In genomic region chr22:20509344-20510047, GRCh38 we compare ENCODE assay signal across 8 cellular contexts. TPM values are rescaled to one million over a fixed set of nuclear protein-coding genes. Genes with fewer than 3 reads are reported as not detected.
DNase-seq lines count a peak whose midpoint lies in the region; ATAC-seq, FAIRE-seq and TF ChIP-seq lines count a peak whose summit lies in the region.

No MANE protein-coding gene starts in this region.

- H3K9me3 ChIP-seq in CD4-positive, alpha-beta memory T cell (ENCODE audit: control insufficient read depth in 1 of 2, low read length in 2 of 2) = no peaks in the 10 kb centered on the region

- H3K27me3 ChIP-seq in CD4-positive, alpha-beta memory T cell (ENCODE audit: insufficient read depth, low read length) = no peaks in the 10 kb centered on the region

- peak overlapping the region; percentile 45 to 51 for H3K4me3 ChIP-seq in CD4-positive, alpha-beta memory T cell (ENCODE audit: low read length in 2 of 2)

- intact Hi-C loops in CD4-positive, alpha-beta memory T cell (cut with micrococcal nuclease) = no loop called here
- intact Hi-C loops in activated CD4-positive, alpha-beta T cell treated with anti-CD3 and anti-CD28 coated beads, Interleukin-2, amount 10 ng/mL, durations not matched to agents 24 days and 14 days (cut with micrococcal nuclease) = loop anchor here (2.0 to 5.0 kb wide), 4 partner anchors 13 to 392 kb away; partner anchors contain the start of genes RANBP1 and TRMT2A

- CTCF ChIA-PET in CD4-positive, alpha-beta memory T cell (lab: Charles Lee; ENCODE audit: partially characterized antibody) = interaction anchor here (1.2 to 11.7 kb wide), 6 partner anchors 40 to 97 kb away, joined by 3 to 154 read pairs (median 6); no protein-coding TSS in a partner anchor

- peak overlapping the region; percentile 93 to 99 (median 97) for H3K4me3 Mint-ChIP-seq in CD4-positive, alpha-beta memory T cell
- peak overlapping the region; percentile 96 for H3K4me3 Mint-ChIP-seq in activated CD4-positive, alpha-beta T cell treated with anti-CD3 and anti-CD28 coated beads, Interleukin-2, amount 10 ng/mL, durations not matched to agents 24 days and 14 days
- H3K4me3 Mint-ChIP-seq in mesothelial cell of epicardium = peak overlapping the region; percentile 83

- no peaks in the 10 kb centered on the region for H3K27me3 Mint-ChIP-seq in CD4-positive, alpha-beta memory T cell
- no peaks in the 10 kb centered on the region for H3K27me3 Mint-ChIP-seq in activated CD4-positive, alpha-beta T cell treated with anti-CD3 and anti-CD28 coated beads, Interleukin-2, amount 10 ng/mL, durations not matched to agents 24 days and 14 days
- no peaks in the 10 kb centered on the region for H3K27me3 Mint-ChIP-seq in mesothelial cell of epicardium (ENCODE audit: low read depth)

- peak overlapping the region; percentile 93 for H3K27ac ChIP-seq in CD4-positive, alpha-beta memory T cell (ENCODE audit: low read depth, low read length)

- H3K36me3 ChIP-seq in CD4-positive, alpha-beta memory T cell (ENCODE audit: insufficient read depth, low read length) = peaks cover 8% of the 10 kb centered on the region

- H3K27ac Mint-ChIP-seq in CD4-positive, alpha-beta memory T cell = peak overlapping the region; percentile 86 to 99 (median 96)
- peak overlapping the region; percentile 95 for H3K27ac Mint-ChIP-seq in activated CD4-positive, alpha-beta T cell treated with anti-CD3 and anti-CD28 coated beads, Interleukin-2, amount 10 ng/mL, durations not matched to agents 24 days and 14 days
- H3K27ac Mint-ChIP-seq in mesothelial cell of epicardium = peak overlapping the region; percentile 98

- ATAC-seq in HG03342 (IDR thresholded peaks at IDR 0.05; ENCODE audit: unreplicated experiment) = no peak

- FAIRE-seq in endometrium (lab: Jason Lieb, UNC) = peak; percentile 57

- peaks cover 50 to 72% (median 61%) of the 10 kb centered on the region in 4 donors for H3K4me1 Mint-ChIP-seq in CD4-positive, alpha-beta memory T cell
- H3K4me1 Mint-ChIP-seq in activated CD4-positive, alpha-beta T cell treated with anti-CD3 and anti-CD28 coated beads, Interleukin-2, amount 10 ng/mL, durations not matched to agents 24 days and 14 days = peaks cover 47% of the 10 kb centered on the region
- H3K4me1 Mint-ChIP-seq in mesothelial cell of epicardium = peaks cover 49% of the 10 kb centered on the region

- no peak for TF ChIP-seq CTCF in mesothelial cell of epicardium (IDR thresholded peaks at IDR 0.05; ENCODE audit: unreplicated experiment)

- H3K4me1 ChIP-seq in CD4-positive, alpha-beta memory T cell (ENCODE audit: insufficient read depth, low read length) = peaks cover 62% of the 10 kb centered on the region

- no peaks in the 10 kb centered on the region for H3K9me3 Mint-ChIP-seq in CD4-positive, alpha-beta memory T cell
- no peaks in the 10 kb centered on the region for H3K9me3 Mint-ChIP-seq in activated CD4-positive, alpha-beta T cell treated with anti-CD3 and anti-CD28 coated beads, Interleukin-2, amount 10 ng/mL, durations not matched to agents 24 days and 14 days
- no peaks in the 10 kb centered on the region for H3K9me3 Mint-ChIP-seq in mesothelial cell of epicardium

- POLR2A ChIA-PET in CD4-positive, alpha-beta memory T cell (lab: Charles Lee; ENCODE audit: partially characterized antibody) = interaction anchor here (1.4 to 11.3 kb wide), 9 partner anchors 8 to 64 kb away, joined by 3 to 209 read pairs (median 10); no protein-coding TSS in a partner anchor

- peaks cover 7 to 41% of the 10 kb centered on the region in 2 donors for H3K36me3 Mint-ChIP-seq in CD4-positive, alpha-beta memory T cell
- H3K36me3 Mint-ChIP-seq in activated CD4-positive, alpha-beta T cell treated with anti-CD3 and anti-CD28 coated beads, Interleukin-2, amount 10 ng/mL, durations not matched to agents 24 days and 14 days (ENCODE audit: low read depth) = peaks cover 38% of the 10 kb centered on the region
- H3K36me3 Mint-ChIP-seq in mesothelial cell of epicardium = no peaks in the 10 kb centered on the region

- DNase-seq in CD4-positive, alpha-beta memory T cell = peak; percentile 34 to 86 (median 50)
- DNase-seq in M059J (ENCODE audit: low read depth) = peak; percentile 94
- DNase-seq in activated CD4-positive, alpha-beta T cell treated with anti-CD3 and anti-CD28 coated beads, Interleukin-2, amount 10 ng/mL, durations not matched to agents 24 days and 14 days = peak; percentile 86
- DNase-seq in mesothelial cell of epicardium (ENCODE audit: low spot score in 2 of 2, unreplicated experiment in 2 of 2) = peak; percentile 44 to 56
- peak in 4 of 6 experiments; percentile 13 to 24 (median 21) for DNase-seq in stimulated activated naive CD4-positive, alpha-beta T cell (lab: John Stamatoyannopoulos, UW)
- no peak for DNase-seq in DMS53 (lab: John Stamatoyannopoulos, UW)

RNA-seq across cellular contexts. Expression of gene MED15, which starts 2.1 kb away (rescaled TPM):
- 100 to 1,000 TPM; 225 to 237 TPM for total RNA-seq in CD4-positive, alpha-beta memory T cell
- 10 to 100 TPM; 15.6 to 86.8 TPM for polyA plus RNA-seq in CD4-positive, alpha-beta memory T cell
- 22.3 and 27.9 TPM in 2 replicates for total RNA-seq in M059J (2014; rRNA removed; shearing (Covaris generic))
- total RNA-seq in activated CD4-positive, alpha-beta T cell treated with anti-CD3 and anti-CD28 coated beads, Interleukin-2, amount 10 ng/mL, durations not matched to agents 24 days and 14 days = 113 and 117 TPM in 2 replicates
- 129 to 135 TPM (median 129 TPM) in 3 replicates for total RNA-seq in mesothelial cell of epicardium

RNA-seq across cellular contexts. Expression of gene KLHL22, which starts 13.9 kb away (rescaled TPM):
- 10 to 100 TPM; 60.2 to 63.1 TPM for total RNA-seq in CD4-positive, alpha-beta memory T cell
- polyA plus RNA-seq in CD4-positive, alpha-beta memory T cell = 10 to 100 TPM; 19.4 to 23.9 TPM
- total RNA-seq in M059J (2014; rRNA removed; shearing (Covaris generic)) = 17.5 and 21.2 TPM in 2 replicates
- 16.9 and 17.7 TPM in 2 replicates for total RNA-seq in activated CD4-positive, alpha-beta T cell treated with anti-CD3 and anti-CD28 coated beads, Interleukin-2, amount 10 ng/mL, durations not matched to agents 24 days and 14 days
- 58.4 to 60.3 TPM (median 59.9 TPM) in 3 replicates for total RNA-seq in mesothelial cell of epicardium
